Comparison of ENCODE assay signal across 18 cellular contexts in the genomic region with DNA sequence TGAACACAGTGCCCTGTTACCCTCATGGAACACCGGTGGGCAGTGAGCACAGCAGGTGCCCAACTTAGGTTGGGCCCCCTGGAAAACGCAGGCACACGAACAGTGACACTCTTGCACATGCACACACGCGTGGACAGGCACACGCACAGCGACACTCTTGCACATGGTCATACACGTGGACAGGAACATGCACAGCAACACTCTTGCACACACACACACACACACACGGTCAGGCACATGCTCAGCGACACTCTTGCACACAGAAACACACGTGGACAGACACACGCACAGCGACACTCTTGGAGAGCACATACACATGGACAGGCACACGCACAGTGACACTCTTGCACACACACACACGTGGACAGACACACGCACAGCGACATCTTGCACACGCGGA.
"Had no signal": no experiment of that assay in that cellular context is flagged by ENCODE, and none has a peak within 500 bp of the region (broad histone marks: within the 10 kb centered on the region; RNA-seq: fewer than 3 reads in every experiment).

No MANE protein-coding gene starts in this region.

- H3K4me3 Mint-ChIP-seq: naive B cell, nephron progenitor cell had no signal

- H3K4me3 ChIP-seq: coronary artery, ovary, smooth muscle cell, tibial artery, upper lobe of right lung had no signal

- FAIRE-seq: islet of Langerhans had no signal

- H3K27me3 ChIP-seq: ovary, tibial artery, upper lobe of right lung had no signal

- H3K36me3 ChIP-seq: ovary, tibial artery, upper lobe of right lung had no signal

- H3K4me1 ChIP-seq: tibial artery, upper lobe of right lung had no signal

- DNase-seq: effector CD8-positive, alpha-beta T cell; foreskin melanocyte; head of caudate nucleus; hippocampal formation; kidney glomerular epithelial cell; mesendoderm; naive B cell; nephron progenitor cell; nucleus accumbens; ovary; stimulated activated CD4-positive, alpha-beta T cell treated with anti-CD3 and anti-CD28 coated beads, Interleukin-2, amount 100 ng/mL, for 48 hours; stimulated activated naive CD4-positive, alpha-beta T cell treated with Interleukin-2 at 50 U/mL for 16 hours; tibial artery; upper lobe of right lung had no signal

- H3K27ac Mint-ChIP-seq: naive B cell, progenitor cell of endocrine pancreas had no signal

- H3K27ac ChIP-seq: coronary artery, ovary, tibial artery, upper lobe of right lung had no signal

- H3K9me3 Mint-ChIP-seq: nephron progenitor cell had no signal

- H3K9me3 ChIP-seq: upper lobe of right lung had no signal

- H3K4me2 ChIP-seq: smooth muscle cell had no signal

- H3K36me3 Mint-ChIP-seq: naive B cell had no signal

- H3K4me1 Mint-ChIP-seq: naive B cell had no signal

- H3K27me3 Mint-ChIP-seq: naive B cell had no signal
